In genomic region chr17:43393944-43394482, GRCh38 we compare ENCODE assay signal across 8 cellular contexts. TPM values are rescaled to one million over a fixed set of nuclear protein-coding genes. Genes with fewer than 3 reads are reported as not detected.
A peak's percentile ranks its signal among the peaks of the same experiment; 100 is the strongest.
DNase-seq lines count a peak whose midpoint lies in the region; ATAC-seq and TF ChIP-seq lines count a peak whose summit lies in the region.

No MANE protein-coding gene starts in this region.

- WGBS in mammary epithelial cell (ENCODE audit: low coverage, missing lambda C conversion rate) = 48% methylated on average over 9 of the region's 11 CpGs
- 23 to 37% (median 33%) methylated on average over 11 of the region's 11 CpGs for WGBS in spleen, 5 donors

- H3K4me1 ChIP-seq in mammary epithelial cell (ENCODE audit: insufficient read depth, low read length) (peaks cover 11% of the 10 kb centered on the region), spleen (peaks cover 13 to 62% (median 42%) of the 10 kb centered on the region in 6 donors)

- no peaks in the 10 kb centered on the region for H4K20me1 ChIP-seq in mammary epithelial cell (ENCODE audit: insufficient read depth, low read length)

- DNase-seq in GM19238 (ENCODE audit: insufficient read length, low spot score) (peak; percentile 69), NCI-H2171 treated with DMSO at 0.1 percent for 48 hours (lab: John Stamatoyannopoulos, UW) (peak; percentile 81), mammary epithelial cell (peak; percentile 68), iris pigment epithelial cell (ENCODE audit: low read depth) (peak; percentile 70), spleen (peak; percentile 88)

- H2AFZ ChIP-seq in mammary epithelial cell (ENCODE audit: low read depth, low read length) = peak overlapping the region; percentile 70

- in situ Hi-C loops in mammary epithelial cell (cut with MboI; ENCODE audit: low sequenced_read_pairs in 2 of 2) = no loop called here

- H3K36me3 ChIP-seq in mammary epithelial cell (ENCODE audit: insufficient read depth, low read length) (no peaks in the 10 kb centered on the region), spleen (no peaks in the 10 kb centered on the region)

- TF ChIP-seq CTCF in 22Rv1 (IDR thresholded peaks at IDR 0.05) = peak; percentile 86
- peak; percentile 60 for TF ChIP-seq CTCF in WI38 (IDR thresholded peaks at IDR 0.05; ENCODE audit: low read depth, low read length)
- TF ChIP-seq CTCF in mammary epithelial cell (conservative IDR thresholded peaks at IDR 0.05 in 1 of 2, IDR thresholded peaks at IDR 0.05 in 1 of 2; ENCODE audit: extremely low read depth in 1 of 2, insufficient read depth in 1 of 2, low read depth in 1 of 2, low read length in 2 of 2) = peak; percentile 84 to 89
- TF ChIP-seq CTCF in spleen (IDR thresholded peaks at IDR 0.05 in 8 of 11, conservative IDR thresholded peaks at IDR 0.05 in 3 of 11) = peak; percentile 87 to 97 (median 94)

- no peak for TF ChIP-seq POLR2A in spleen (IDR thresholded peaks at IDR 0.05)

- H3K4me3 ChIP-seq in WI38 (ENCODE audit: low read depth, low read length) = no peak overlapping the region
- H3K4me3 ChIP-seq in mammary epithelial cell (replicated peaks in 1 of 3; ENCODE audit: insufficient read depth in 1 of 3, low read depth in 2 of 3, low read length in 3 of 3) = no peak overlapping the region
- no peak overlapping the region for H3K4me3 ChIP-seq in spleen

- H3K4me2 ChIP-seq in mammary epithelial cell (ENCODE audit: insufficient read depth, low read depth, low read length) = no peak overlapping the region

- intact Hi-C loops in mammary epithelial cell (cut with micrococcal nuclease) = loop anchor here (1.0 kb wide), 3 partner anchors 32 to 89 kb away; partner anchors contain the start of gene DHX8
- intact Hi-C loops in spleen (cut with DNase I; ENCODE audit: low total_unique reads) = loop anchor here (2.0 kb wide), 1 partner anchor 87 kb away; no protein-coding TSS in a partner anchor

- dilution Hi-C loops in mammary epithelial cell (cut with HindIII; ENCODE audit: low sequenced_read_pairs) = loop anchor here (10.0 kb wide), 1 partner anchor 111 kb away; no protein-coding TSS in a partner anchor

- H3K27me3 ChIP-seq in mammary epithelial cell (ENCODE audit: insufficient read depth, low read length) = no peaks in the 10 kb centered on the region
- no peaks in the 10 kb centered on the region for H3K27me3 ChIP-seq in spleen (replicated peaks in 1 of 7)

- BruUV-seq in mammary epithelial cell (replicated peaks; lab: Mats Ljungman, UMichigan) = no TSS peak

- CTCF ChIA-PET in mammary epithelial cell (lab: Charles Lee; ENCODE audit: low non-redundant PET) = interaction anchor here (0.6 to 1.1 kb wide), 3 partner anchors 23 to 90 kb away, joined by 3 to 15 read pairs (median 5); partner anchors contain the start of gene DHX8

- no peak overlapping the region for H3K9ac ChIP-seq in mammary epithelial cell (ENCODE audit: insufficient read depth, low read length)

- H3K27ac ChIP-seq in 22Rv1 = no peak overlapping the region
- H3K27ac ChIP-seq in mammary epithelial cell (ENCODE audit: insufficient read depth, low read depth, low read length) = no peak overlapping the region
- H3K27ac ChIP-seq in spleen = peak overlapping the region in 5 of 8 donors; percentile 20 to 58 (median 45)

- peaks cover 5% of the 10 kb centered on the region for H3K79me2 ChIP-seq in mammary epithelial cell (ENCODE audit: insufficient read depth, low read length)

- no peaks in the 10 kb centered on the region for H3K9me3 ChIP-seq in mammary epithelial cell (replicated peaks; ENCODE audit: insufficient read depth, low read length)
- H3K9me3 ChIP-seq in spleen = no peaks in the 10 kb centered on the region

- no peak for ATAC-seq in GM19328 (IDR thresholded peaks at IDR 0.05; ENCODE audit: unreplicated experiment)

RNA-seq across cellular contexts. Expression of gene ARL4D, which starts 4.8 kb away (rescaled TPM):
- 100 to 1,000 TPM in 1 of 2 donors, 10 to 100 TPM in 1; 59.1 to 112 TPM for total RNA-seq in mammary epithelial cell
- polyA plus RNA-seq in mammary epithelial cell = 43.2 TPM
- polyA minus RNA-seq in mammary epithelial cell = 43.4 TPM
- total RNA-seq in spleen = 10 to 100 TPM in 6 of 7 donors, 1 to 10 TPM in 1; 9.9 to 30.4 (median 18.6) TPM
- 1 to 10 TPM; 4.6 to 9.6 (median 7.2) TPM for polyA plus RNA-seq in spleen

Comparison
In these comparisons a context has a peak if more than half of its experiments do, and no peak if none do; other contexts are left out.
1. H3K27ac ChIP-seq: peak in spleen (5 of 8); none in 22Rv1 (single experiment) and mammary epithelial cell (single experiment).
2. Peak in every context shown above with its lines, with median percentiles within 50 percentile points of each other: CTCF ChIP-seq and DNase-seq.